29 cellular contexts compared by ENCODE assay signal in genomic region chr18:71012789-71013188, GRCh38.
"Had no signal": no experiment of that assay in that cellular context is flagged by ENCODE, and none has a peak within 500 bp of the region (broad histone marks: within the 10 kb centered on the region; RNA-seq: fewer than 3 reads in every experiment).

No MANE protein-coding gene starts in this region.

- FAIRE-seq: urothelium cell line had no signal

- H3K27me3 Mint-ChIP-seq: stimulated activated memory B cell treated with anti-CD40 and anti-IgM and Interleukin-4, amounts not matched to agents 10 μg/mL and 1 μg/mL and 100 μg/mL, for 72 hours; stimulated activated naive B cell treated with anti-CD40 and anti-IgM and Interleukin-4, amounts not matched to agents 10 μg/mL and 1 μg/mL and 100 μg/mL, for 72 hours; stimulated activated naive CD8-positive, alpha-beta T cell treated with anti-CD3 and anti-CD28 coated beads, Interleukin-15, amount 100 ng/mL, for 72 hours; stimulated activated naive CD8-positive, alpha-beta T cell treated with anti-CD3 and anti-CD28 coated beads, Interleukin-15, Interleukin-2, amounts not matched to agents 100 ng/mL and 50 ng/mL, for 24 hours; type B pancreatic cell had no signal

- ATAC-seq: stimulated activated effector memory CD8-positive, alpha-beta T cell treated with anti-CD3 and anti-CD28 coated beads, Interleukin-12 subunit alpha, Interleukin-12 subunit beta, amount 100 ng/mL, for 72 hours; stimulated activated memory B cell treated with anti-CD40 and anti-IgM and Interleukin-4, amounts not matched to agents 10 μg/mL and 1 μg/mL and 100 μg/mL, for 72 hours; stimulated activated naive B cell treated with anti-CD40 and anti-IgM and Interleukin-4, amounts not matched to agents 10 μg/mL and 1 μg/mL and 100 μg/mL, for 72 hours; stimulated activated naive CD8-positive, alpha-beta T cell treated with anti-CD3 and anti-CD28 coated beads, Interleukin-15, amount 100 ng/mL, for 72 hours; stimulated activated naive CD8-positive, alpha-beta T cell treated with anti-CD3 and anti-CD28 coated beads, Interleukin-15, Interleukin-2, amounts not matched to agents 100 U/mL and 50 U/mL, for 24 hours; upper lobe of right lung had no signal

- H3K27me3 ChIP-seq: stomach, suprapubic skin, testis, thyroid gland, tibial artery, tibial nerve, transverse colon, upper lobe of left lung, upper lobe of right lung, uterus, vagina had no signal

- H3K4me3 ChIP-seq: stomach, suprapubic skin, testis, thoracic aorta, thyroid gland, tibial artery, tibial nerve, transverse colon, upper lobe of left lung, upper lobe of right lung, uterus, vagina had no signal

- H3K9me3 ChIP-seq: suprapubic skin, testis, thoracic aorta, thyroid gland, transverse colon, upper lobe of left lung, upper lobe of right lung, uterus, vagina had no signal

- H3K4me3 Mint-ChIP-seq: stimulated activated effector memory CD8-positive, alpha-beta T cell treated with anti-CD3 and anti-CD28 coated beads, Interleukin-12 subunit alpha, Interleukin-12 subunit beta, amount 100 ng/mL, for 72 hours; stimulated activated memory B cell treated with anti-CD40 and anti-IgM and Interleukin-4, amounts not matched to agents 10 μg/mL and 1 μg/mL and 100 μg/mL, for 72 hours; stimulated activated naive B cell treated with anti-CD40 and anti-IgM and Interleukin-4, amounts not matched to agents 10 μg/mL and 1 μg/mL and 100 μg/mL, for 72 hours; stimulated activated naive CD8-positive, alpha-beta T cell treated with anti-CD3 and anti-CD28 coated beads, Interleukin-15, amount 100 ng/mL, for 72 hours; stimulated activated naive CD8-positive, alpha-beta T cell treated with anti-CD3 and anti-CD28 coated beads, Interleukin-15, Interleukin-2, amounts not matched to agents 100 ng/mL and 50 ng/mL, for 24 hours; type B pancreatic cell had no signal

- H3K9me3 Mint-ChIP-seq: stimulated activated naive CD8-positive, alpha-beta T cell treated with anti-CD3 and anti-CD28 coated beads, Interleukin-15, amount 100 ng/mL, for 72 hours; stimulated activated naive CD8-positive, alpha-beta T cell treated with anti-CD3 and anti-CD28 coated beads, Interleukin-15, Interleukin-2, amounts not matched to agents 100 ng/mL and 50 ng/mL, for 24 hours; type B pancreatic cell had no signal

- H3K27ac Mint-ChIP-seq: stimulated activated effector memory CD8-positive, alpha-beta T cell treated with anti-CD3 and anti-CD28 coated beads, Interleukin-12 subunit alpha, Interleukin-12 subunit beta, amount 100 ng/mL, for 72 hours; stimulated activated memory B cell treated with anti-CD40 and anti-IgM and Interleukin-4, amounts not matched to agents 10 μg/mL and 1 μg/mL and 100 μg/mL, for 72 hours; stimulated activated naive B cell treated with anti-CD40 and anti-IgM and Interleukin-4, amounts not matched to agents 10 μg/mL and 1 μg/mL and 100 μg/mL, for 72 hours; stimulated activated naive CD8-positive, alpha-beta T cell treated with anti-CD3 and anti-CD28 coated beads, Interleukin-15, amount 100 ng/mL, for 72 hours; stimulated activated naive CD8-positive, alpha-beta T cell treated with anti-CD3 and anti-CD28 coated beads, Interleukin-15, Interleukin-2, amounts not matched to agents 100 ng/mL and 50 ng/mL, for 24 hours; type B pancreatic cell had no signal

- H3K36me3 Mint-ChIP-seq: stimulated activated effector memory CD8-positive, alpha-beta T cell treated with anti-CD3 and anti-CD28 coated beads, Interleukin-12 subunit alpha, Interleukin-12 subunit beta, amount 100 ng/mL, for 72 hours; stimulated activated memory B cell treated with anti-CD40 and anti-IgM and Interleukin-4, amounts not matched to agents 10 μg/mL and 1 μg/mL and 100 μg/mL, for 72 hours; stimulated activated naive B cell treated with anti-CD40 and anti-IgM and Interleukin-4, amounts not matched to agents 10 μg/mL and 1 μg/mL and 100 μg/mL, for 72 hours; type B pancreatic cell had no signal

- H3K4me1 Mint-ChIP-seq: stimulated activated effector memory CD8-positive, alpha-beta T cell treated with anti-CD3 and anti-CD28 coated beads, Interleukin-12 subunit alpha, Interleukin-12 subunit beta, amount 100 ng/mL, for 72 hours; stimulated activated memory B cell treated with anti-CD40 and anti-IgM and Interleukin-4, amounts not matched to agents 10 μg/mL and 1 μg/mL and 100 μg/mL, for 72 hours; stimulated activated naive B cell treated with anti-CD40 and anti-IgM and Interleukin-4, amounts not matched to agents 10 μg/mL and 1 μg/mL and 100 μg/mL, for 72 hours; stimulated activated naive CD8-positive, alpha-beta T cell treated with anti-CD3 and anti-CD28 coated beads, Interleukin-15, amount 100 ng/mL, for 72 hours had no signal

- H3K36me3 ChIP-seq: stomach, suprapubic skin, thoracic aorta, thyroid gland, tibial artery, tibial nerve, transverse colon, upper lobe of left lung, upper lobe of right lung, uterus, vagina had no signal

- DNase-seq: stimulated activated CD4-positive, alpha-beta T cell treated with anti-CD3 and anti-CD28 coated beads, Interleukin-2, amount 100 ng/mL, for 48 hours; stimulated activated CD4-positive, alpha-beta T cell treated with anti-CD3 and anti-CD28 coated beads, Interleukin-4, amount 100 ng/mL, for 1 hour; stimulated activated CD4-positive, alpha-beta T cell treated with anti-CD3 and anti-CD28 coated beads, Interleukin-4, amount 100 ng/mL, for 24 hours; stimulated activated CD4-positive, alpha-beta T cell treated with anti-CD3 and anti-CD28 coated beads, Interleukin-4, amount 100 ng/mL, for 4 hours; stimulated activated CD8-positive, alpha-beta memory T cell treated with anti-CD3 and anti-CD28 coated beads, Interleukin-4, amount 100 ng/mL, for 48 hours; stimulated activated naive B cell treated with anti-CD40 and anti-IgM and Interleukin-4, amounts not matched to agents 10 μg/mL and 1 μg/mL and 100 μg/mL, for 72 hours; stimulated activated naive CD4-positive, alpha-beta T cell; stimulated activated naive CD4-positive, alpha-beta T cell treated with Interleukin-2 at 50 U/mL for 16 hours; stimulated activated naive CD8-positive, alpha-beta T cell treated with anti-CD3 and anti-CD28 coated beads, Interleukin-15, amount 100 ng/mL, for 72 hours; stimulated activated naive CD8-positive, alpha-beta T cell treated with anti-CD3 and anti-CD28 coated beads, Interleukin-15, Interleukin-2, amounts not matched to agents 100 U/mL and 50 U/mL, for 24 hours; stomach; substantia nigra; testis; thyroid gland; tibial artery; transverse colon; trophoblast cell; upper lobe of left lung; upper lobe of right lung; uterus had no signal

- H3K4me1 ChIP-seq: stomach, suprapubic skin, testis, thyroid gland, tibial artery, tibial nerve, transverse colon, upper lobe of left lung, upper lobe of right lung, uterus, vagina had no signal

- H3K27ac ChIP-seq: stomach, suprapubic skin, testis, thoracic aorta, thyroid gland, tibial artery, tibial nerve, transverse colon, upper lobe of left lung, upper lobe of right lung, uterus, vagina had no signal
